1 cellular context compared by ENCODE assay signal in genomic region chr14:22887260-22887989, GRCh38.
TF ChIP-seq lines count a peak whose summit lies in the region.

No MANE protein-coding gene starts in this region.

TF ChIP-seq in endothelial cell of umbilical vein, 7 proteins besides CTCF, POLR2A, EP300 and RAD21:
- TF ChIP-seq, protein P1, sequence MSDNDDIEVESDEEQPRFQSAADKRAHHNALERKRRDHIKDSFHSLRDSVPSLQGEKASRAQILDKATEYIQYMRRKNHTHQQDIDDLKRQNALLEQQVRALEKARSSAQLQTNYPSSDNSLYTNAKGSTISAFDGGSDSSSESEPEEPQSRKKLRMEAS (IDR thresholded peaks at IDR 0.05; ENCODE audit: insufficient read depth, insufficient read length) = no peak
- TF ChIP-seq MYC (IDR thresholded peaks at IDR 0.05; ENCODE audit: low read depth, low read length) (no peak), FOS (IDR thresholded peaks at IDR 0.05; ENCODE audit: borderline replicate concordance, insufficient read depth, low read length) (no peak), POLR2AphosphoS5 (IDR thresholded peaks at IDR 0.05; ENCODE audit: insufficient read depth, low read depth, low read length) (no peak), GATA2 (IDR thresholded peaks at IDR 0.05; ENCODE audit: insufficient read depth, insufficient read length, low read depth, low read length) (no peak), JUN (IDR thresholded peaks at IDR 0.05; ENCODE audit: borderline replicate concordance, insufficient read depth, insufficient read length, low read depth) (no peak), EZH2 (IDR thresholded peaks at IDR 0.05; ENCODE audit: borderline replicate concordance, low read depth, low read length, severe bottlenecking) (no peak)
